1 cellular context compared by ENCODE assay signal in the genomic region with DNA sequence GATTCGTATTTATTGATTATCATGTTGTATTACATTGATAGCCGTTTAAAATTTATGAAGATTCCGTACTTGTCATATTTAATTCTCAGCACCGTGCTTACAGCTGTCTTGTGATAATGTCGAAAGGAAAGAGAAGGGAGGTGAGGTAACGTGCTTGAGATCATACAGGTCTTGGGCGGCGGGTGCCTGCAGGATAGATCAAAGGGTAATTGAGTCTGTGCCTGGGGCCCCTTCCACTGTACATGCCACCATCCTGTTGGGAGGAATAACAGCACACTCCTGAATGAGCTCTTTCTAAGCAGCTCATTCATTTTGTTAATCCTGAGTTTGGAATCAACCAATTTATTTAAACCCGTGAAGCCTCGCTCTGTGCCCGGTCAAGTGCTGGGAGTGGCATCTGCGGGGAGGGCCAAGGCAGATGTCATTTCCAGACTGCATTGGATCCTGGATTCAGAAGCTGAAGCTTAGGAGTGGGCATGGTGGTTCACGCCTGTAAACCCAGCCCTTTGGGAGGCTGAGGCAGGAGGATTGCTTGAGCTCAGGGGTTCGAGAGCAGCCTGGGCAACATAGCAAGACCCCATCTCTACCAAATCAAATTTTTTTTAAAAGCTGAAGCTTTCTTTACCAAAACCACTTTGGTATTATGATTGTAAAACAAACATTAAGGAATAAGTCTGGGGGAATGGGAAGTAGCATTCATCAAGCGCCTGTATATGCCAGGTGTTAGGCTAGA.
TF ChIP-seq lines count a peak whose summit lies in the region.

No MANE protein-coding gene starts in this region.

TF ChIP-seq in HepG2, 621 proteins besides CTCF, POLR2A, EP300 and RAD21 (continued from another document):
- TF ChIP-seq, protein P1, sequence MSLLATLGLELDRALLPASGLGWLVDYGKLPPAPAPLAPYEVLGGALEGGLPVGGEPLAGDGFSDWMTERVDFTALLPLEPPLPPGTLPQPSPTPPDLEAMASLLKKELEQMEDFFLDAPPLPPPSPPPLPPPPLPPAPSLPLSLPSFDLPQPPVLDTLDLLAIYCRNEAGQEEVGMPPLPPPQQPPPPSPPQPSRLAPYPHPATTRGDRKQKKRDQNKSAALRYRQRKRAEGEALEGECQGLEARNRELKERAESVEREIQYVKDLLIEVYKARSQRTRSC (CRISPR knock-in tag; IDR thresholded peaks at IDR 0.05; ENCODE audit: low read depth), result no peak
- no peak for TF ChIP-seq ZNF562 (CRISPR knock-in tag; IDR thresholded peaks at IDR 0.05; ENCODE audit: borderline replicate concordance)
- TF ChIP-seq ELF3 (CRISPR knock-in tag; IDR thresholded peaks at IDR 0.05), result no peak
- TF ChIP-seq ZNF121 (CRISPR knock-in tag; IDR thresholded peaks at IDR 0.05), result peak; percentile 83
- TF ChIP-seq TCF7 (IDR thresholded peaks at IDR 0.05; ENCODE audit: low read depth), result 0 out of 2 replicates have a peak, but pooled peaks have one; percentile 41
- TF ChIP-seq, protein P2, sequence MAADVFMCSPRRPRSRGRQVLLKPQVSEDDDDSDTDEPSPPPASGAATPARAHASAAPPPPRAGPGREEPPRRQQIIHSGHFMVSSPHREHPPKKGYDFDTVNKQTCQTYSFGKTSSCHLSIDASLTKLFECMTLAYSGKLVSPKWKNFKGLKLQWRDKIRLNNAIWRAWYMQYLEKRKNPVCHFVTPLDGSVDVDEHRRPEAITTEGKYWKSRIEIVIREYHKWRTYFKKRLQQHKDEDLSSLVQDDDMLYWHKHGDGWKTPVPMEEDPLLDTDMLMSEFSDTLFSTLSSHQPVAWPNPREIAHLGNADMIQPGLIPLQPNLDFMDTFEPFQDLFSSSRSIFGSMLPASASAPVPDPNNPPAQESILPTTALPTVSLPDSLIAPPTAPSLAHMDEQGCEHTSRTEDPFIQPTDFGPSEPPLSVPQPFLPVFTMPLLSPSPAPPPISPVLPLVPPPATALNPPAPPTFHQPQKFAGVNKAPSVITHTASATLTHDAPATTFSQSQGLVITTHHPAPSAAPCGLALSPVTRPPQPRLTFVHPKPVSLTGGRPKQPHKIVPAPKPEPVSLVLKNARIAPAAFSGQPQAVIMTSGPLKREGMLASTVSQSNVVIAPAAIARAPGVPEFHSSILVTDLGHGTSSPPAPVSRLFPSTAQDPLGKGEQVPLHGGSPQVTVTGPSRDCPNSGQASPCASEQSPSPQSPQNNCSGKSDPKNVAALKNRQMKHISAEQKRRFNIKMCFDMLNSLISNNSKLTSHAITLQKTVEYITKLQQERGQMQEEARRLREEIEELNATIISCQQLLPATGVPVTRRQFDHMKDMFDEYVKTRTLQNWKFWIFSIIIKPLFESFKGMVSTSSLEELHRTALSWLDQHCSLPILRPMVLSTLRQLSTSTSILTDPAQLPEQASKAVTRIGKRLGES (CRISPR knock-in tag; IDR thresholded peaks at IDR 0.05; ENCODE audit: borderline replicate concordance), result no peak
- TF ChIP-seq, protein P3, sequence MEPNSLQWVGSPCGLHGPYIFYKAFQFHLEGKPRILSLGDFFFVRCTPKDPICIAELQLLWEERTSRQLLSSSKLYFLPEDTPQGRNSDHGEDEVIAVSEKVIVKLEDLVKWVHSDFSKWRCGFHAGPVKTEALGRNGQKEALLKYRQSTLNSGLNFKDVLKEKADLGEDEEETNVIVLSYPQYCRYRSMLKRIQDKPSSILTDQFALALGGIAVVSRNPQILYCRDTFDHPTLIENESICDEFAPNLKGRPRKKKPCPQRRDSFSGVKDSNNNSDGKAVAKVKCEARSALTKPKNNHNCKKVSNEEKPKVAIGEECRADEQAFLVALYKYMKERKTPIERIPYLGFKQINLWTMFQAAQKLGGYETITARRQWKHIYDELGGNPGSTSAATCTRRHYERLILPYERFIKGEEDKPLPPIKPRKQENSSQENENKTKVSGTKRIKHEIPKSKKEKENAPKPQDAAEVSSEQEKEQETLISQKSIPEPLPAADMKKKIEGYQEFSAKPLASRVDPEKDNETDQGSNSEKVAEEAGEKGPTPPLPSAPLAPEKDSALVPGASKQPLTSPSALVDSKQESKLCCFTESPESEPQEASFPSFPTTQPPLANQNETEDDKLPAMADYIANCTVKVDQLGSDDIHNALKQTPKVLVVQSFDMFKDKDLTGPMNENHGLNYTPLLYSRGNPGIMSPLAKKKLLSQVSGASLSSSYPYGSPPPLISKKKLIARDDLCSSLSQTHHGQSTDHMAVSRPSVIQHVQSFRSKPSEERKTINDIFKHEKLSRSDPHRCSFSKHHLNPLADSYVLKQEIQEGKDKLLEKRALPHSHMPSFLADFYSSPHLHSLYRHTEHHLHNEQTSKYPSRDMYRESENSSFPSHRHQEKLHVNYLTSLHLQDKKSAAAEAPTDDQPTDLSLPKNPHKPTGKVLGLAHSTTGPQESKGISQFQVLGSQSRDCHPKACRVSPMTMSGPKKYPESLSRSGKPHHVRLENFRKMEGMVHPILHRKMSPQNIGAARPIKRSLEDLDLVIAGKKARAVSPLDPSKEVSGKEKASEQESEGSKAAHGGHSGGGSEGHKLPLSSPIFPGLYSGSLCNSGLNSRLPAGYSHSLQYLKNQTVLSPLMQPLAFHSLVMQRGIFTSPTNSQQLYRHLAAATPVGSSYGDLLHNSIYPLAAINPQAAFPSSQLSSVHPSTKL (CRISPR knock-in tag; IDR thresholded peaks at IDR 0.05), result 0 out of 2 replicates have a peak, but pooled peaks have one; percentile 16
- no peak for TF ChIP-seq SAFB2 (CRISPR knock-in tag; IDR thresholded peaks at IDR 0.05; ENCODE audit: borderline replicate concordance, low read depth)
- TF ChIP-seq, protein P4, sequence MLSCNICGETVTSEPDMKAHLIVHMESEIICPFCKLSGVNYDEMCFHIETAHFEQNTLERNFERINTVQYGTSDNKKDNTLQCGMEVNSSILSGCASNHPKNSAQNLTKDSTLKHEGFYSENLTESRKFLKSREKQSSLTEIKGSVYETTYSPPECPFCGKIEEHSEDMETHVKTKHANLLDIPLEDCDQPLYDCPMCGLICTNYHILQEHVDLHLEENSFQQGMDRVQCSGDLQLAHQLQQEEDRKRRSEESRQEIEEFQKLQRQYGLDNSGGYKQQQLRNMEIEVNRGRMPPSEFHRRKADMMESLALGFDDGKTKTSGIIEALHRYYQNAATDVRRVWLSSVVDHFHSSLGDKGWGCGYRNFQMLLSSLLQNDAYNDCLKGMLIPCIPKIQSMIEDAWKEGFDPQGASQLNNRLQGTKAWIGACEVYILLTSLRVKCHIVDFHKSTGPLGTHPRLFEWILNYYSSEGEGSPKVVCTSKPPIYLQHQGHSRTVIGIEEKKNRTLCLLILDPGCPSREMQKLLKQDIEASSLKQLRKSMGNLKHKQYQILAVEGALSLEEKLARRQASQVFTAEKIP (CRISPR knock-in tag; IDR thresholded peaks at IDR 0.05; ENCODE audit: borderline replicate concordance), result no peak
- TF ChIP-seq ZNF234 (CRISPR knock-in tag; conservative IDR thresholded peaks at IDR 0.05), result no peak
- TF ChIP-seq SIX1 (CRISPR knock-in tag; IDR thresholded peaks at IDR 0.05; ENCODE audit: borderline replicate concordance), result no peak
- peak; percentile 47 for TF ChIP-seq ZMYM4 (CRISPR knock-in tag; IDR thresholded peaks at IDR 0.05)
- TF ChIP-seq, protein P5, sequence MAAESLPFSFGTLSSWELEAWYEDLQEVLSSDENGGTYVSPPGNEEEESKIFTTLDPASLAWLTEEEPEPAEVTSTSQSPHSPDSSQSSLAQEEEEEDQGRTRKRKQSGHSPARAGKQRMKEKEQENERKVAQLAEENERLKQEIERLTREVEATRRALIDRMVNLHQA (CRISPR knock-in tag; IDR thresholded peaks at IDR 0.05), result no peak
- TF ChIP-seq ZNF670 (CRISPR knock-in tag; IDR thresholded peaks at IDR 0.05; ENCODE audit: borderline replicate concordance), result no peak
- TF ChIP-seq ZBTB38 (CRISPR knock-in tag; IDR thresholded peaks at IDR 0.05), result peak; percentile 60; the same call in 1 of the 2 replicates
- TF ChIP-seq, protein P6, sequence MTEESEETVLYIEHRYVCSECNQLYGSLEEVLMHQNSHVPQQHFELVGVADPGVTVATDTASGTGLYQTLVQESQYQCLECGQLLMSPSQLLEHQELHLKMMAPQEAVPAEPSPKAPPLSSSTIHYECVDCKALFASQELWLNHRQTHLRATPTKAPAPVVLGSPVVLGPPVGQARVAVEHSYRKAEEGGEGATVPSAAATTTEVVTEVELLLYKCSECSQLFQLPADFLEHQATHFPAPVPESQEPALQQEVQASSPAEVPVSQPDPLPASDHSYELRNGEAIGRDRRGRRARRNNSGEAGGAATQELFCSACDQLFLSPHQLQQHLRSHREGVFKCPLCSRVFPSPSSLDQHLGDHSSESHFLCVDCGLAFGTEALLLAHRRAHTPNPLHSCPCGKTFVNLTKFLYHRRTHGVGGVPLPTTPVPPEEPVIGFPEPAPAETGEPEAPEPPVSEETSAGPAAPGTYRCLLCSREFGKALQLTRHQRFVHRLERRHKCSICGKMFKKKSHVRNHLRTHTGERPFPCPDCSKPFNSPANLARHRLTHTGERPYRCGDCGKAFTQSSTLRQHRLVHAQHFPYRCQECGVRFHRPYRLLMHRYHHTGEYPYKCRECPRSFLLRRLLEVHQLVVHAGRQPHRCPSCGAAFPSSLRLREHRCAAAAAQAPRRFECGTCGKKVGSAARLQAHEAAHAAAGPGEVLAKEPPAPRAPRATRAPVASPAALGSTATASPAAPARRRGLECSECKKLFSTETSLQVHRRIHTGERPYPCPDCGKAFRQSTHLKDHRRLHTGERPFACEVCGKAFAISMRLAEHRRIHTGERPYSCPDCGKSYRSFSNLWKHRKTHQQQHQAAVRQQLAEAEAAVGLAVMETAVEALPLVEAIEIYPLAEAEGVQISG (CRISPR knock-in tag; IDR thresholded peaks at IDR 0.05), result peak; percentile 81
TF ChIP-seq in HepG2: peak in this region for 6.
